Comparison of ENCODE assay signal across 25 cellular contexts in genomic region chr3:80870476-80871041, GRCh38.
"Had no signal": no experiment of that assay in that cellular context is flagged by ENCODE, and none has a peak within 500 bp of the region (broad histone marks: within the 10 kb centered on the region; RNA-seq: fewer than 3 reads in every experiment).

No MANE protein-coding gene starts in this region.

- H3K9me3 ChIP-seq: esophagus muscularis mucosa, lower lobe of right lung, prostate gland, right atrium auricular region, sigmoid colon, thyroid gland had no signal

- FAIRE-seq: endothelial cell of umbilical vein, urothelium cell line had no signal

- DNase-seq: dermis blood vessel endothelial cell; effector memory CD4-positive, alpha-beta T cell; foreskin keratinocyte; hypothalamus; immature natural killer cell; islet precursor cell; left ventricle myocardium superior; lower lobe of right lung; naive thymus-derived CD8-positive, alpha-beta T cell; nephron progenitor cell; nucleus accumbens; sigmoid colon; stimulated activated CD4-positive, alpha-beta T cell treated with anti-CD3 and anti-CD28 coated beads, Interleukin-2, amount 100 ng/mL, for 24 hours; stimulated activated CD4-positive, alpha-beta T cell treated with anti-CD3 and anti-CD28 coated beads, Interleukin-4, amount 100 ng/mL, for 24 hours; stimulated activated naive CD4-positive, alpha-beta T cell treated with Interleukin-2 at 50 U/mL for 16 hours; stomach; thyroid gland; trophoblast cell had no signal

- ATAC-seq: foreskin keratinocyte; left ventricle myocardium superior; naive thymus-derived CD8-positive, alpha-beta T cell; stimulated activated effector memory CD8-positive, alpha-beta T cell treated with anti-CD3 and anti-CD28 coated beads, Interleukin-12 subunit alpha, Interleukin-12 subunit beta, amount 100 ng/mL, for 72 hours had no signal

- H3K27me3 ChIP-seq: esophagus muscularis mucosa, foreskin keratinocyte, right atrium auricular region, sigmoid colon, stomach, thyroid gland had no signal

- H3K27ac ChIP-seq: coronary artery, esophagus muscularis mucosa, foreskin keratinocyte, lower lobe of right lung, prostate gland, right atrium auricular region, sigmoid colon, stomach, thyroid gland had no signal

- H3K36me3 ChIP-seq: esophagus muscularis mucosa, lower lobe of right lung, prostate gland, right atrium auricular region, sigmoid colon, stomach, thyroid gland had no signal

- H3K4me1 ChIP-seq: esophagus muscularis mucosa, foreskin keratinocyte, lower lobe of right lung, prostate gland, right atrium auricular region, sigmoid colon, stomach, thyroid gland had no signal

- H3K4me3 ChIP-seq: coronary artery, esophagus muscularis mucosa, lower lobe of right lung, prostate gland, right atrium auricular region, sigmoid colon, stomach, thyroid gland had no signal
